Comparison of ENCODE assay signal across 19 cellular contexts in genomic region chr15:96470682-96471290, GRCh38.
"Had no signal": no experiment of that assay in that cellular context is flagged by ENCODE, and none has a peak within 500 bp of the region (broad histone marks: within the 10 kb centered on the region; RNA-seq: fewer than 3 reads in every experiment).

No MANE protein-coding gene starts in this region.

- H3K27ac ChIP-seq: epithelial cell of prostate, foreskin keratinocyte, hepatocyte, ovary, right lobe of liver, suprapubic skin, thyroid gland had no signal

- ATAC-seq: effector memory CD8-positive, alpha-beta T cell; foreskin keratinocyte; left colon; naive thymus-derived CD4-positive, alpha-beta T cell; right lobe of liver; stimulated activated effector memory CD8-positive, alpha-beta T cell treated with anti-CD3 and anti-CD28 coated beads, Interleukin-12 subunit alpha, Interleukin-12 subunit beta, amount 100 ng/mL, for 72 hours; stimulated activated naive CD8-positive, alpha-beta T cell treated with anti-CD3 and anti-CD28 coated beads, Interleukin-15, Interleukin-2, amounts not matched to agents 100 U/mL and 50 U/mL, for 24 hours had no signal

- H2AFZ ChIP-seq: hepatocyte had no signal

- H3K4me1 Mint-ChIP-seq: naive thymus-derived CD4-positive, alpha-beta T cell; neural crest cell; stimulated activated effector memory CD8-positive, alpha-beta T cell treated with anti-CD3 and anti-CD28 coated beads, Interleukin-12 subunit alpha, Interleukin-12 subunit beta, amount 100 ng/mL, for 72 hours had no signal

- H3K4me1 ChIP-seq: foreskin keratinocyte, right lobe of liver, suprapubic skin, thyroid gland had no signal

- DNase-seq: effector memory CD8-positive, alpha-beta T cell; foreskin keratinocyte; kidney; left colon; mesendoderm; naive thymus-derived CD4-positive, alpha-beta T cell; ovary; right lobe of liver; stimulated activated CD4-positive, alpha-beta T cell treated with anti-CD3 and anti-CD28 coated beads, Interleukin-4, amount 100 ng/mL, for 1 hour; stimulated activated CD8-positive, alpha-beta memory T cell treated with anti-CD3 and anti-CD28 coated beads, Interleukin-4, amount 100 ng/mL, for 48 hours; stimulated activated naive CD8-positive, alpha-beta T cell treated with anti-CD3 and anti-CD28 coated beads, Interleukin-15, Interleukin-2, amounts not matched to agents 100 U/mL and 50 U/mL, for 24 hours; thyroid gland had no signal

- H3K4me2 ChIP-seq: hepatocyte had no signal

- H3K36me3 Mint-ChIP-seq: naive thymus-derived CD4-positive, alpha-beta T cell; stimulated activated effector memory CD8-positive, alpha-beta T cell treated with anti-CD3 and anti-CD28 coated beads, Interleukin-12 subunit alpha, Interleukin-12 subunit beta, amount 100 ng/mL, for 72 hours; type B pancreatic cell had no signal

- H3K27me3 Mint-ChIP-seq: effector memory CD8-positive, alpha-beta T cell had no signal

- H3K27ac Mint-ChIP-seq: dendritic cell treated with granulocyte-macrophage colony-stimulating factor and Interleukin-4, amounts not matched to agents 40 ng/mL and 50 ng/mL, for 4 days; effector memory CD8-positive, alpha-beta T cell; naive thymus-derived CD4-positive, alpha-beta T cell; stimulated activated effector memory CD8-positive, alpha-beta T cell treated with anti-CD3 and anti-CD28 coated beads, Interleukin-12 subunit alpha, Interleukin-12 subunit beta, amount 100 ng/mL, for 72 hours; type B pancreatic cell had no signal

- H3K9me3 Mint-ChIP-seq: dendritic cell treated with granulocyte-macrophage colony-stimulating factor and Interleukin-4, amounts not matched to agents 40 ng/mL and 50 ng/mL, for 4 days; neural crest cell; type B pancreatic cell had no signal

- H3K27me3 ChIP-seq: foreskin keratinocyte, ovary, right lobe of liver, thyroid gland had no signal

- H3K4me3 Mint-ChIP-seq: dendritic cell treated with granulocyte-macrophage colony-stimulating factor and Interleukin-4, amounts not matched to agents 40 ng/mL and 50 ng/mL, for 4 days; effector memory CD8-positive, alpha-beta T cell; naive thymus-derived CD4-positive, alpha-beta T cell; neural crest cell; stimulated activated effector memory CD8-positive, alpha-beta T cell treated with anti-CD3 and anti-CD28 coated beads, Interleukin-12 subunit alpha, Interleukin-12 subunit beta, amount 100 ng/mL, for 72 hours; type B pancreatic cell had no signal

- H3K9me3 ChIP-seq: ovary, right lobe of liver, suprapubic skin, thyroid gland had no signal

- H3K79me2 ChIP-seq: hepatocyte had no signal
